Comparison of ENCODE assay signal across 8 cellular contexts in genomic region chr21:46457801-46458314, GRCh38. TPM values are rescaled to one million over a fixed set of nuclear protein-coding genes. Genes with fewer than 3 reads are reported as not detected.
DNase-seq lines count a peak whose midpoint lies in the region; ATAC-seq and TF ChIP-seq lines count a peak whose summit lies in the region.

No MANE protein-coding gene starts in this region.

- in situ Hi-C loops in IMR-90 (cut with MboI; ENCODE audit: low sequenced_read_pairs) = no loop called here

- H2BK120ac ChIP-seq in IMR-90 (ENCODE audit: low read depth, low read length) = 0 out of 2 replicates have a peak overlapping the region, but pooled peaks have one; percentile 1

- no peaks in the 10 kb centered on the region for H3K36me3 ChIP-seq in IMR-90 (ENCODE audit: control insufficient read depth, insufficient read depth, low read length)
- H3K36me3 ChIP-seq in muscle layer of duodenum (ENCODE audit: control insufficient read depth in 1 of 2, insufficient read depth in 2 of 2, low read length in 2 of 2) = peaks cover 0 to 2% of the 10 kb centered on the region in 2 donors

- H2AFZ ChIP-seq in IMR-90 (replicated peaks; ENCODE audit: low read length, poor library complexity) = peak overlapping the region; percentile 99

- peak overlapping the region; percentile 75 for H3K14ac ChIP-seq in IMR-90 (replicated peaks; ENCODE audit: low read depth, low read length)

- no peaks in the 10 kb centered on the region for H3K9me3 Mint-ChIP-seq in activated B cell treated with CpG ODN at 0.5 μM for 24 hours
- no peaks in the 10 kb centered on the region for H3K9me3 Mint-ChIP-seq in type B pancreatic cell

- H4K20me1 ChIP-seq in IMR-90 (ENCODE audit: insufficient read depth, low read length) = peaks cover 5% of the 10 kb centered on the region

- peak overlapping the region; percentile 96 for H3K23ac ChIP-seq in IMR-90 (ENCODE audit: low read depth, low read length)

- no peak for TF ChIP-seq RAD21 in IMR-90 (IDR thresholded peaks at IDR 0.05; ENCODE audit: low read length)

- TF ChIP-seq CTCF in IMR-90 (conservative IDR thresholded peaks at IDR 0.05; ENCODE audit: low read depth, low read length) (no peak), activated B cell treated with CpG ODN at 0.5 μM for 24 hours (IDR thresholded peaks at IDR 0.05) (no peak), type B pancreatic cell (conservative IDR thresholded peaks at IDR 0.05) (no peak)

- H3K36me3 Mint-ChIP-seq in activated B cell treated with CpG ODN at 0.5 μM for 24 hours (ENCODE audit: low read depth) (peaks cover 9% of the 10 kb centered on the region), type B pancreatic cell (peaks cover 6% of the 10 kb centered on the region)

- H3K27ac ChIP-seq in IMR-90 (ENCODE audit: insufficient read depth, low read length) (peak overlapping the region; percentile 56), muscle layer of duodenum (ENCODE audit: low read length) (peak overlapping the region; percentile 68)

- H3K27me3 Mint-ChIP-seq in activated B cell treated with CpG ODN at 0.5 μM for 24 hours (no peaks in the 10 kb centered on the region), type B pancreatic cell (no peaks in the 10 kb centered on the region)

- peak overlapping the region; percentile 27; the same call in 1 of the 3 replicates for H2BK15ac ChIP-seq in IMR-90 (ENCODE audit: low read depth, low read length)

- 2% methylated on average over 13 of the region's 30 CpGs; no CpG with 5 or more reads in 1 of the 2 experiments for WGBS in IMR-90 (ENCODE audit: extremely low coverage in 2 of 2, insufficient read length in 1 of 2), 2 experiments

- peak overlapping the region; percentile 88 for H3K27ac Mint-ChIP-seq in activated B cell treated with CpG ODN at 0.5 μM for 24 hours
- peak overlapping the region; percentile 86 for H3K27ac Mint-ChIP-seq in type B pancreatic cell

- H2BK20ac ChIP-seq in IMR-90 (ENCODE audit: low read depth, low read length) = no peak overlapping the region

- peak; percentile 22 for ATAC-seq in GM21717 (IDR thresholded peaks at IDR 0.05; ENCODE audit: unreplicated experiment)
- peak; percentile 13 for ATAC-seq in IMR-90 (ENCODE audit: low read depth)
- ATAC-seq in activated B cell treated with CpG ODN at 0.5 μM for 24 hours (ENCODE audit: low read depth) = peak; percentile 2

- no TSS peak for BruUV-seq in IMR-90 (replicated peaks; lab: Mats Ljungman, UMichigan)

- dilution Hi-C loops in IMR-90 (cut with HindIII; ENCODE audit: low sequenced_read_pairs, unreplicated experiment) = no loop called here

- CTCF ChIA-PET in IMR-90 (lab: Yijun Ruan, JAX) = no interaction called here
- CTCF ChIA-PET in activated B cell treated with CpG ODN at 0.5 μM for 24 hours (lab: Charles Lee) = no interaction called here

- H3K4me3 Mint-ChIP-seq in activated B cell treated with CpG ODN at 0.5 μM for 24 hours = peak overlapping the region; percentile 88
- peak overlapping the region; percentile 93 for H3K4me3 Mint-ChIP-seq in type B pancreatic cell

- peak overlapping the region; percentile 55 for H4K5ac ChIP-seq in IMR-90 (ENCODE audit: low read depth, low read length)

- H3K9me3 ChIP-seq in IMR-90 (ENCODE audit: control insufficient read depth, insufficient read depth, low read length) (no peaks in the 10 kb centered on the region), muscle layer of duodenum (ENCODE audit: control insufficient read depth in 1 of 2, low read length in 2 of 2) (no peaks in the 10 kb centered on the region)

- H3K9ac ChIP-seq in IMR-90 (ENCODE audit: low read depth, low read length) = peak overlapping the region; percentile 79

- peaks cover 22% of the 10 kb centered on the region for H3K9me1 ChIP-seq in IMR-90 (ENCODE audit: insufficient read depth, low read length)

- no peak overlapping the region for H3K18ac ChIP-seq in IMR-90 (ENCODE audit: low read depth, low read length)

- intact Hi-C loops in IMR-90 (cut with micrococcal nuclease) = no loop called here
- intact Hi-C loops in activated B cell treated with CpG ODN at 0.5 μM for 24 hours (cut with micrococcal nuclease) = loop anchor here (1.0 to 10.0 kb wide), 7 partner anchors 47 to 896 kb away; partner anchors contain the start of genes LSS, PCNT and YBEY

- H3K27me3 ChIP-seq in IMR-90 (ENCODE audit: control insufficient read depth, insufficient read depth, low read length) (no peaks in the 10 kb centered on the region), muscle layer of duodenum (ENCODE audit: low read depth, low read length) (no peaks in the 10 kb centered on the region)

- H3K56ac ChIP-seq in IMR-90 (ENCODE audit: extremely low read depth, insufficient read depth, low read length) = peak overlapping the region; percentile 52; the same call in 1 of the 2 replicates

- H3K4me3 ChIP-seq in IMR-90 (ENCODE audit: insufficient read depth, low read depth, low read length) (peak overlapping the region; percentile 77), muscle layer of duodenum (ENCODE audit: low read depth in 1 of 2, low read length in 2 of 2) (peak overlapping the region; percentile 69 to 98)

- peak overlapping the region; percentile 94 for H3K4ac ChIP-seq in IMR-90 (ENCODE audit: low read depth, low read length)

- DNase-seq in NCI-H1105 (lab: John Stamatoyannopoulos, UW) (peak; percentile 1), NCI-H1105 treated with DMSO at 0.1 percent for 48 hours (lab: John Stamatoyannopoulos, UW) (no peak), IMR-90 (peak; percentile 40), activated B cell treated with CpG ODN at 0.5 μM for 24 hours (no peak), erythroblast (lab: John Stamatoyannopoulos, UW) (peak; percentile 81 to 87), type B pancreatic cell (ENCODE audit: extremely low spot score, unreplicated experiment) (peak; percentile 75)

- H3K79me1 ChIP-seq in IMR-90 (ENCODE audit: low read depth in 1 of 2, low read length in 2 of 2) = peaks cover 21 to 77% of the 10 kb centered on the region in 2 experiments

- peak overlapping the region; percentile 40 for H2BK5ac ChIP-seq in IMR-90 (ENCODE audit: low read depth, low read length, poor library complexity, severe bottlenecking)

- peak overlapping the region; percentile 69 to 88 for H4K8ac ChIP-seq in IMR-90 (ENCODE audit: low read depth in 2 of 2, low read length in 2 of 2)

- H3K4me1 Mint-ChIP-seq in activated B cell treated with CpG ODN at 0.5 μM for 24 hours (peaks cover 25% of the 10 kb centered on the region), type B pancreatic cell (ENCODE audit: unreplicated experiment) (peaks cover 24% of the 10 kb centered on the region)

- H3K4me1 ChIP-seq in IMR-90 (ENCODE audit: control insufficient read depth, insufficient read depth, low read length) (peaks cover 22% of the 10 kb centered on the region), muscle layer of duodenum (ENCODE audit: control insufficient read depth in 1 of 2, insufficient read depth in 2 of 2, low read length in 2 of 2) (peaks cover 9 to 44% of the 10 kb centered on the region in 2 donors)

- peak overlapping the region; percentile 86 for H3K4me2 ChIP-seq in IMR-90 (ENCODE audit: low read depth, low read length)

- H4K91ac ChIP-seq in IMR-90 (ENCODE audit: insufficient read depth, low read depth, low read length) = peak overlapping the region; percentile 72

- H2AK5ac ChIP-seq in IMR-90 (ENCODE audit: low read depth, low read length) = peak overlapping the region; percentile 22

- peak overlapping the region; percentile 92 for H2AK9ac ChIP-seq in IMR-90 (replicated peaks; ENCODE audit: low read depth, low read length, poor library complexity)

- no peak for TF ChIP-seq POLR2A in IMR-90 (IDR thresholded peaks at IDR 0.05; ENCODE audit: low read depth, low read length)
- TF ChIP-seq POLR2A in erythroblast (IDR thresholded peaks at IDR 0.05; ENCODE audit: low read length) = no peak

- POLR2A ChIA-PET in IMR-90 (lab: Charles Lee; ENCODE audit: unreplicated experiment) = interaction anchor here (0.5 kb wide), 1 partner anchor 67 kb away, joined by 6 read pairs; no protein-coding TSS in a partner anchor
- POLR2A ChIA-PET in activated B cell treated with CpG ODN at 0.5 μM for 24 hours (lab: Charles Lee) = interaction anchor here (0.5 to 1.1 kb wide), 5 partner anchors 14 to 314 kb away, joined by 3 to 4 read pairs (median 3); no protein-coding TSS in a partner anchor

TF ChIP-seq in IMR-90, 13 proteins besides CTCF, POLR2A, EP300 and RAD21 (continues in another document):
- TF ChIP-seq MAFK (IDR thresholded peaks at IDR 0.05; ENCODE audit: low read depth, low read length) (no peak), ELK1 (IDR thresholded peaks at IDR 0.05; ENCODE audit: borderline replicate concordance, low read depth, low read length) (no peak), CHD1 (IDR thresholded peaks at IDR 0.05; ENCODE audit: low read depth, low read length) (no peak), CEBPB (IDR thresholded peaks at IDR 0.05; ENCODE audit: low read depth, low read length) (no peak), MXI1 (IDR thresholded peaks at IDR 0.05; ENCODE audit: borderline replicate concordance, low read depth, low read length) (no peak), FOS (IDR thresholded peaks at IDR 0.05; ENCODE audit: low read depth, low read length) (no peak), RFX5 (IDR thresholded peaks at IDR 0.05; ENCODE audit: low read depth, low read length) (no peak), BHLHE40 (IDR thresholded peaks at IDR 0.05; ENCODE audit: low read depth, low read length) (no peak), SMC3 (IDR thresholded peaks at IDR 0.05; ENCODE audit: low read depth, low read length) (no peak), NFE2L2 (IDR thresholded peaks at IDR 0.05; ENCODE audit: low read depth, low read length) (no peak)

RNA-seq across cellular contexts. Expression of gene DIP2A, which starts 0.8 kb away (rescaled TPM):
- total RNA-seq in IMR-90 (2012; rRNA removed) (17.9 and 19.4 TPM in 2 replicates), activated B cell treated with CpG ODN at 0.5 μM for 24 hours (28.2 and 32.1 TPM in 2 replicates), type B pancreatic cell (ENCODE audit: low replicate concordance) (37.9 and 49.4 TPM in 2 replicates)
- polyA plus RNA-seq in IMR-90 (2012; rRNA removed) = 22.7 and 24.3 TPM in 2 replicates
- polyA plus RNA-seq in IMR-90 (2012; cell fraction: cytosol; rRNA removed) = 10.6 and 14.5 TPM in 2 replicates
- 83.5 and 90.7 TPM in 2 replicates for polyA plus RNA-seq in IMR-90 (2012; cell fraction: nucleus; rRNA removed; ENCODE audit: low replicate concordance)

Comparison
In these comparisons a context has a peak if more than half of its experiments do, and no peak if none do; other contexts are left out.
1. DNase-seq: peak in NCI-H1105 (single experiment), IMR-90 (single experiment), erythroblast (2 of 2) and type B pancreatic cell (single experiment); none in NCI-H1105 treated with DMSO at 0.1 percent for 48 hours (single experiment) and activated B cell treated with CpG ODN at 0.5 μM for 24 hours (single experiment).
2. Peak in every context shown above with its lines, with median percentiles within 50 percentile points of each other: ATAC-seq.